In genomic region chr11:65559951-65560537, GRCh38 we compare ENCODE assay signal across 6 cellular contexts.
DNase-seq lines count a peak whose midpoint lies in the region; ATAC-seq lines count a peak whose summit lies in the region.

No MANE protein-coding gene starts in this region.

- peak overlapping the region; percentile 49 for H3K27ac Mint-ChIP-seq in stimulated activated naive B cell treated with anti-CD40 and anti-IgM and Interleukin-4, amounts not matched to agents 10 μg/mL and 1 μg/mL and 100 μg/mL, for 72 hours

- no peaks in the 10 kb centered on the region for H3K27me3 ChIP-seq in ACC112 (ENCODE audit: insufficient read depth, low read length)

- H3K36me3 ChIP-seq in ACC112 (ENCODE audit: insufficient read depth, low read length): no peaks in the 10 kb centered on the region

- H3K27me3 Mint-ChIP-seq in stimulated activated naive B cell treated with anti-CD40 and anti-IgM and Interleukin-4, amounts not matched to agents 10 μg/mL and 1 μg/mL and 100 μg/mL, for 72 hours: peaks cover 0 to 4% of the 10 kb centered on the region in 2 donors

- H3K4me3 ChIP-seq in ACC112 (ENCODE audit: low read depth, low read length): peak overlapping the region; percentile 11

- DNase-seq in NCI-H226 (peak; percentile 90), epithelial cell of prostate (ENCODE audit: low read depth, low spot score) (no peak)
- DNase-seq in stimulated activated naive B cell treated with anti-CD40 and anti-IgM and Interleukin-4, amounts not matched to agents 10 μg/mL and 1 μg/mL and 100 μg/mL, for 72 hours: no peak
- no peak for DNase-seq in stimulated activated CD4-positive, alpha-beta T cell treated with anti-CD3 and anti-CD28 coated beads, Interleukin-4, amount 100 ng/mL, for 24 hours
- DNase-seq in activated CD4-positive, CD25-positive, alpha-beta regulatory T cell (lab: John Stamatoyannopoulos, UW): no peak

- no peak for ATAC-seq in stimulated activated naive B cell treated with anti-CD40 and anti-IgM and Interleukin-4, amounts not matched to agents 10 μg/mL and 1 μg/mL and 100 μg/mL, for 72 hours (replicated peaks)

- peaks cover 29 to 48% of the 10 kb centered on the region in 2 donors for H3K4me1 Mint-ChIP-seq in stimulated activated naive B cell treated with anti-CD40 and anti-IgM and Interleukin-4, amounts not matched to agents 10 μg/mL and 1 μg/mL and 100 μg/mL, for 72 hours

- H3K27ac ChIP-seq in ACC112 (ENCODE audit: low read depth, low read length): peak overlapping the region; percentile 74
- H3K27ac ChIP-seq in epithelial cell of prostate: peak overlapping the region; percentile 87

- H3K4me3 Mint-ChIP-seq in stimulated activated naive B cell treated with anti-CD40 and anti-IgM and Interleukin-4, amounts not matched to agents 10 μg/mL and 1 μg/mL and 100 μg/mL, for 72 hours: no peak overlapping the region

- H3K79me2 ChIP-seq in ACC112 (ENCODE audit: control insufficient read depth, insufficient read depth, low read length, unreplicated experiment): peaks cover 10% of the 10 kb centered on the region

- H3K4me1 ChIP-seq in ACC112 (ENCODE audit: control insufficient read depth, insufficient read depth, low read length, unreplicated experiment): peaks cover 50% of the 10 kb centered on the region

- H2AFZ ChIP-seq in ACC112 (ENCODE audit: low read length, unreplicated experiment): no peak overlapping the region

- H3K9me3 Mint-ChIP-seq in stimulated activated naive B cell treated with anti-CD40 and anti-IgM and Interleukin-4, amounts not matched to agents 10 μg/mL and 1 μg/mL and 100 μg/mL, for 72 hours: no peaks in the 10 kb centered on the region

- no peaks in the 10 kb centered on the region for H3K36me3 Mint-ChIP-seq in stimulated activated naive B cell treated with anti-CD40 and anti-IgM and Interleukin-4, amounts not matched to agents 10 μg/mL and 1 μg/mL and 100 μg/mL, for 72 hours
